8 cellular contexts compared by ENCODE assay signal in the genomic region with DNA sequence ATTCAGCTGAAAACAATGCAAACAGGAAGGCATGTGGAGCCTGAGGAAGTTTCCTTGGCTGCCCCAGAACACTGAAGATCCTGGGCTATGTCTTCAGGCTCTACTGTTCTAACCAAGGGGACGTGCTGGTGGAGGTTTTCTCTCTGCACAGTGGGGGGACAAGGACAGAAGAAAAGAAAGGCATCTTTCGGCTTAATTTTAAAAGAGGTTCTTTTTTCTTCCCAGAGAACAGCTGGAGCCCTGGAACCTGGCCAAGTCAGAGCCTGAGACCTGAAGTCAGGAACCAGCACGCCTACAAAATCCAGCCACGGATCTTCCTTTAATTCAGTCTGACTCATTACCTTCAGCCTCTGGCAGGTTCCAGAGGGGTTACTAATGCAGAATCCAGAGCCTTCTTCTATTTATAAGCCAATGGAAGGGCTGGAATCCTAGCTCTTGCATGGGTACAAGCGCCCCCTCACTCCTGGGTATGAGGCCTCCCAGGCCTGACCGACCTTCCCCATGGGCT. TPM values are rescaled to one million over a fixed set of nuclear protein-coding genes. Genes with fewer than 3 reads are reported as not detected.
DNase-seq lines count a peak whose midpoint lies in the region; ATAC-seq lines count a peak whose summit lies in the region.

No MANE protein-coding gene starts in this region.

- ATAC-seq in esophagus mucosa: peak; percentile 53

- DNase-seq in EL (peak; percentile 95), NCI-H82 treated with DMSO at 0.1 percent for 48 hours (lab: John Stamatoyannopoulos, UW; ENCODE audit: unreplicated experiment) (peak; percentile 34), renal cortical epithelial cell (ENCODE audit: low read depth) (peak; percentile 95), DMS53 treated with DMSO at 0.1 percent for 48 hours (lab: John Stamatoyannopoulos, UW; ENCODE audit: unreplicated experiment) (no peak), germinal center (ENCODE audit: low spot score) (no peak), NCI-H128 (lab: John Stamatoyannopoulos, UW; ENCODE audit: unreplicated experiment) (no peak)
- no peak for DNase-seq in NK-92 treated with Interleukin-12 subunit alpha and Interleukin-12 subunit beta, amount 100 ng/mL, for 24 hours (lab: John Stamatoyannopoulos, UW)

RNA-seq across cellular contexts. Expression of a gene that starts 19.8 kb away (rescaled TPM):
- 175 TPM for total RNA-seq in esophagus mucosa
- total RNA-seq in renal cortical epithelial cell: 26.9 and 77.6 TPM in 2 replicates

RNA-seq across cellular contexts. Expression of a gene that starts 52.9 kb away (rescaled TPM):
- total RNA-seq in esophagus mucosa (24.6 TPM), renal cortical epithelial cell (20.7 and 41.0 TPM in 2 replicates)

RNA-seq across cellular contexts. Expression of a gene that starts 53.0 kb away (rescaled TPM):
- 8.1 TPM for total RNA-seq in esophagus mucosa
- total RNA-seq in renal cortical epithelial cell: 13.2 and 31.7 TPM in 2 replicates

Comparison
In these comparisons a context has a peak if more than half of its experiments do, and no peak if none do; other contexts are left out.
1. DNase-seq: peak in EL (single experiment), NCI-H82 treated with DMSO at 0.1 percent for 48 hours (single experiment) and renal cortical epithelial cell (single experiment); none in NK-92 treated with Interleukin-12 subunit alpha and Interleukin-12 subunit beta, amount 100 ng/mL, for 24 hours (single experiment), DMS53 treated with DMSO at 0.1 percent for 48 hours (single experiment), germinal center (single experiment) and NCI-H128 (single experiment).